23 cellular contexts compared by ENCODE assay signal in the genomic region with DNA sequence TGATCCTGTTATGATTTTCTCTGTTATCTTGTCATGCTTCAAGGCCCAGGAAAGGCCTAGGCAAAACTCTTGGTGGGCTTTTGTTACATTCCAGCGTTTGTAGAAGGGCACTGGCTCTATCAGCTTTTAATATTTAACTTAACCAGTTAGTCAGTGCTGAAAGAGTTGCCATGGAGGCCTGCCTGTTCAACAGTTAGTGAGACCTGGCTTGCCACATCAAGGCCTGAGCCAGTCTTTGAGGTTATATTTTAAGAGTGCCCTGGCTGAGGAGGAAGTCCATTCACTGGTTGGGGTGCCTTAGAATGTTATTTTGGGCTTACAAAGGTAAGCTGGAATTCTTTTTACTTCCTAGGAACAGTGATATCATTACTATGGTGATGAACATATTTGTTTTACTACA.
"Had no signal": no experiment of that assay in that cellular context is flagged by ENCODE, and none has a peak within 500 bp of the region (broad histone marks: within the 10 kb centered on the region; RNA-seq: fewer than 3 reads in every experiment).

No MANE protein-coding gene starts in this region.

- H3K36me3 ChIP-seq: Peyer's patch had no signal

- H3K27me3 ChIP-seq: Peyer's patch had no signal

- DNase-seq: activated CD4-positive, alpha-beta T cell treated with anti-CD3 and anti-CD28 coated beads for 48 hours; activated CD4-positive, alpha-beta T cell treated with anti-CD3 and anti-CD28 coated beads, Interleukin-2, amount 50 U/mL, for 4 hours; activated CD4-positive, CD25-positive, alpha-beta regulatory T cell treated with anti-CD3 and anti-CD28 coated beads, Interleukin-2, amount 50 U/mL, for 72 hours; activated CD8-positive, alpha-beta memory T cell treated with anti-CD3 and anti-CD28 coated beads, Interleukin-2, amount 50 U/mL, for 48 hours; activated CD8-positive, alpha-beta T cell treated with anti-CD3 and anti-CD28 coated beads, Interleukin-2, amount 10 ng/mL, durations not matched to agents 7 days and 5 days; activated naive CD4-positive, alpha-beta T cell; activated T-cell treated with anti-CD3 and anti-CD28 coated beads, Interleukin-2, amount 50 U/mL, for 1 hour; amygdala; KG1; NCI-H1092 treated with DMSO at 0.1 percent for 48 hours; NCI-H1417 treated with DMSO at 0.1 percent for 48 hours; NCI-H1694; NCI-H2029; NCI-H510A treated with DMSO at 0.1 percent for 48 hours; NCI-H69; Peyer's patch; SHP77; T-helper 17 cell; T-helper 9 cell had no signal

- H3K9me3 Mint-ChIP-seq: brain had no signal

- H3K9me3 ChIP-seq: Peyer's patch had no signal

- H3K27ac Mint-ChIP-seq: activated CD8-positive, alpha-beta T cell treated with anti-CD3 and anti-CD28 coated beads, Interleukin-2, amount 10 ng/mL, durations not matched to agents 7 days and 5 days; activated naive CD4-positive, alpha-beta T cell treated with anti-CD3 and anti-CD28 coated beads, Interleukin-2, amount 50 U/mL, for 72 hours; brain; T-helper 17 cell; WTC11 had no signal

- H3K4me1 Mint-ChIP-seq: brain; central memory CD8-positive, alpha-beta T cell; T-helper 17 cell had no signal

- H3K36me3 Mint-ChIP-seq: brain had no signal

- ATAC-seq: activated CD8-positive, alpha-beta T cell treated with anti-CD3 and anti-CD28 coated beads, Interleukin-2, amount 10 ng/mL, durations not matched to agents 7 days and 5 days; activated naive CD4-positive, alpha-beta T cell treated with anti-CD3 and anti-CD28 coated beads, Interleukin-2, amount 50 U/mL, for 72 hours; T-helper 17 cell; WTC11 had no signal

- H3K4me1 ChIP-seq: Peyer's patch had no signal

- H3K27me3 Mint-ChIP-seq: central memory CD8-positive, alpha-beta T cell; T-helper 17 cell had no signal

- H3K27ac ChIP-seq: Peyer's patch had no signal

- H3K4me3 ChIP-seq: Peyer's patch had no signal

- H3K4me3 Mint-ChIP-seq: activated CD8-positive, alpha-beta T cell treated with anti-CD3 and anti-CD28 coated beads, Interleukin-2, amount 10 ng/mL, durations not matched to agents 7 days and 5 days; brain; central memory CD8-positive, alpha-beta T cell; T-helper 17 cell; WTC11 had no signal
